9 cellular contexts compared by ENCODE assay signal in the genomic region with DNA sequence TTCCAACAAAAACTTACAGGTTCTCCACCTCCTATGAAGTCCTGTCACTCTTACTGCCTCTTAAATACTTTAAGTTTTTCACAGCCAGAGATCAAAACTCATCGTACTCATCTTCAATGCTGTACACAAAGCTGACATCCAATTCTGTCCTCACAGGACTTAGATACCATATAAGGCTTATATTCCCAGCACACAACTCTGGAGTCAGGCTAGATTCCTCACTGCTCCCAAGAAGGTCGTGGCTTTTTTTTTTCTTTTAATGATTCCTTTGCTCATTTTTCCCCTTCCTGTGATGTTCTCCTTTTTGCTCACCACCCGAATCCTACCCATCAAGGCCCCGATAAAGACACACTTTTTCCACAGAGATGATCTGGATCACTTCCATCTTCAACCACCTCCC. TPM values are rescaled to one million over a fixed set of nuclear protein-coding genes. Genes with fewer than 3 reads are reported as not detected.
A peak's percentile ranks its signal among the peaks of the same experiment; 100 is the strongest.
DNase-seq lines count a peak whose midpoint lies in the region; ATAC-seq, FAIRE-seq and TF ChIP-seq lines count a peak whose summit lies in the region.
"Had no signal": no experiment of that assay in that cellular context is flagged by ENCODE, and none has a peak within 500 bp of the region (broad histone marks: within the 10 kb centered on the region; RNA-seq: fewer than 3 reads in every experiment).

No MANE protein-coding gene starts in this region.

- no peaks in the 10 kb centered on the region for H3K9me3 ChIP-seq in CD8-positive, alpha-beta memory T cell (ENCODE audit: low read length)
- H3K9me3 ChIP-seq in PC-3 (ENCODE audit: low read length) (no peaks in the 10 kb centered on the region), endothelial cell of umbilical vein (replicated peaks; ENCODE audit: control insufficient read depth, insufficient read depth, low read length) (no peaks in the 10 kb centered on the region), ovary (no peaks in the 10 kb centered on the region)

- ATAC-seq in PC-3 = no peak
- ATAC-seq in HG03095 (IDR thresholded peaks at IDR 0.05; ENCODE audit: unreplicated experiment) = no peak

- FAIRE-seq in endothelial cell of umbilical vein (lab: Jason Lieb, UNC) = no peak
- FAIRE-seq: TTC549 had no signal

- no peaks in the 10 kb centered on the region for H3F3A ChIP-seq in PC-3 (ENCODE audit: low read length, unreplicated experiment)

- no peaks in the 10 kb centered on the region for H3K27me3 Mint-ChIP-seq in CD8-positive, alpha-beta memory T cell

- no peak for DNase-seq in CD8-positive, alpha-beta memory T cell
- DNase-seq in PC-3 = no peak
- no peak for DNase-seq in endothelial cell of umbilical vein (ENCODE audit: low read depth, low spot score)
- DNase-seq in ovary = no peak
- no peak for DNase-seq in ecto neural progenitor cell (ENCODE audit: low spot score)
- no peak for DNase-seq in NCI-H146 treated with DMSO at 0.1 percent for 48 hours (lab: John Stamatoyannopoulos, UW; ENCODE audit: unreplicated experiment)
- no peak for DNase-seq in foreskin melanocyte

- H3K9me1 ChIP-seq in endothelial cell of umbilical vein (replicated peaks; ENCODE audit: control insufficient read depth, extremely low read depth, insufficient read depth, low read length) = no peaks in the 10 kb centered on the region

- H3K27ac ChIP-seq in CD8-positive, alpha-beta memory T cell (ENCODE audit: low read depth, low read length) = peak overlapping the region; percentile 93
- H3K27ac ChIP-seq in PC-3 (ENCODE audit: low read length) = no peak overlapping the region
- no peak overlapping the region for H3K27ac ChIP-seq in endothelial cell of umbilical vein (ENCODE audit: insufficient read depth, low read depth, low read length)
- H3K27ac ChIP-seq in ovary = peak overlapping the region; percentile 18 to 77

- intact Hi-C loops in PC-3 (cut with micrococcal nuclease) = no loop called here
- intact Hi-C loops in endothelial cell of umbilical vein (cut with micrococcal nuclease) = no loop called here
- intact Hi-C loops in ovary (cut with DNase I) = loop anchor here in 1 of 4 donors (10.0 kb wide), 1 partner anchor 79 kb away; a partner anchor contains a TSS

- dilution Hi-C loops in endothelial cell of umbilical vein (cut with MboI; ENCODE audit: extremely low pct_ligation_motif_present, low sequenced_read_pairs) = no loop called here

- peak overlapping the region; percentile 79; the same call in 1 of the 2 replicates for H2AFZ ChIP-seq in PC-3 (ENCODE audit: low read length)
- H2AFZ ChIP-seq in endothelial cell of umbilical vein (ENCODE audit: low read depth, low read length) = no peak overlapping the region

- no peaks in the 10 kb centered on the region for H4K20me1 ChIP-seq in PC-3 (ENCODE audit: low read length)
- H4K20me1 ChIP-seq in endothelial cell of umbilical vein (replicated peaks; ENCODE audit: control insufficient read depth, extremely low read depth, insufficient read depth, low read length) = no peaks in the 10 kb centered on the region

- peak overlapping the region; percentile 98 to 99 (median 99) for H3K27ac Mint-ChIP-seq in CD8-positive, alpha-beta memory T cell

- peak overlapping the region; percentile 82 for H3K4me2 ChIP-seq in PC-3 (ENCODE audit: low read length)
- peak overlapping the region; percentile 80 for H3K4me2 ChIP-seq in endothelial cell of umbilical vein (ENCODE audit: insufficient read depth, low read length)

- H3K27me3 ChIP-seq in CD8-positive, alpha-beta memory T cell (ENCODE audit: insufficient read depth, low read length, poor library complexity, severe bottlenecking) = no peaks in the 10 kb centered on the region
- H3K27me3 ChIP-seq in PC-3 (ENCODE audit: low read length) (no peaks in the 10 kb centered on the region), endothelial cell of umbilical vein (ENCODE audit: control insufficient read depth in 2 of 2, insufficient read depth in 2 of 2, low read length in 2 of 2) (no peaks in the 10 kb centered on the region), ovary (no peaks in the 10 kb centered on the region)

- peak overlapping the region; percentile 94 to 99 (median 98) for H3K4me3 Mint-ChIP-seq in CD8-positive, alpha-beta memory T cell

- peak overlapping the region; percentile 86 for H3K4me3 ChIP-seq in CD8-positive, alpha-beta memory T cell (ENCODE audit: low read length)
- H3K4me3 ChIP-seq in PC-3 (ENCODE audit: low read length) (peak overlapping the region; percentile 100), endothelial cell of umbilical vein (replicated peaks in 1 of 3; ENCODE audit: insufficient read depth in 1 of 3, low read depth in 1 of 3, low read length in 3 of 3) (peak overlapping the region; percentile 73 to 88 (median 83)), ovary (peak overlapping the region; percentile 88)

- TF ChIP-seq POLR2A in endothelial cell of umbilical vein (IDR thresholded peaks at IDR 0.05; ENCODE audit: low read depth, low read length) (no peak), ovary (IDR thresholded peaks at IDR 0.05) (no peak)

- H3K4me1 ChIP-seq in CD8-positive, alpha-beta memory T cell (ENCODE audit: insufficient read depth, low read length) = peaks cover 34% of the 10 kb centered on the region
- H3K4me1 ChIP-seq in PC-3 (ENCODE audit: insufficient read depth, low read length) (peaks cover 11% of the 10 kb centered on the region), endothelial cell of umbilical vein (ENCODE audit: control insufficient read depth, extremely low read depth, insufficient read depth, low read length) (peaks cover 5% of the 10 kb centered on the region), ovary (ENCODE audit: insufficient read depth) (peaks cover 1% of the 10 kb centered on the region)

- no peak for TF ChIP-seq CTCF in PC-3 (conservative IDR thresholded peaks at IDR 0.05; ENCODE audit: low read depth, low read length)
- TF ChIP-seq CTCF in endothelial cell of umbilical vein (IDR thresholded peaks at IDR 0.05; ENCODE audit: extremely low read depth in 1 of 2, insufficient read depth in 1 of 2, low read depth in 1 of 2, low read length in 2 of 2) = no peak
- no peak for TF ChIP-seq CTCF in ovary (IDR thresholded peaks at IDR 0.05)

- no peak for TF ChIP-seq EP300 in ovary (IDR thresholded peaks at IDR 0.05)

- peaks cover 16 to 57% (median 21%) of the 10 kb centered on the region in 3 donors for H3K36me3 Mint-ChIP-seq in CD8-positive, alpha-beta memory T cell

- CTCF ChIA-PET in CD8-positive, alpha-beta memory T cell (lab: Charles Lee) = interaction anchor here (1.1 to 2.8 kb wide), 3 partner anchors 8 to 15 kb away, joined by 3 to 13 read pairs (median 5); no protein-coding TSS in a partner anchor
- CTCF ChIA-PET in PC-3 (lab: Charles Lee) = no interaction called here
- CTCF ChIA-PET in endothelial cell of umbilical vein (lab: Charles Lee) = interaction anchor here (0.8 to 1.8 kb wide), 3 partner anchors 17 to 226 kb away, joined by 3 to 8 read pairs (median 3); no protein-coding TSS in a partner anchor

- POLR2A ChIA-PET in CD8-positive, alpha-beta memory T cell (lab: Charles Lee) = interaction anchor here (2.3 to 2.5 kb wide), 2 partner anchors 8 to 14 kb away, joined by 15 to 23 read pairs; no protein-coding TSS in a partner anchor
- POLR2A ChIA-PET in PC-3 (lab: Charles Lee; ENCODE audit: unreplicated experiment) (no interaction called here), endothelial cell of umbilical vein (lab: Charles Lee) (no interaction called here)

- peaks cover 67 to 81% (median 70%) of the 10 kb centered on the region in 3 donors for H3K4me1 Mint-ChIP-seq in CD8-positive, alpha-beta memory T cell

- H3K9me3 Mint-ChIP-seq in CD8-positive, alpha-beta memory T cell = peaks cover 0 to 4% (median 0%) of the 10 kb centered on the region in 5 donors

- H3K79me2 ChIP-seq in PC-3 (ENCODE audit: low read length) (peaks cover 72% of the 10 kb centered on the region), endothelial cell of umbilical vein (ENCODE audit: control insufficient read depth, insufficient read depth, low read length) (peaks cover 29% of the 10 kb centered on the region)

- 32 to 39% (median 33%) methylated on average over 4 of the region's 4 CpGs for WGBS in ovary, 3 donors

- BruUV-seq in PC-3 (replicated peaks; lab: Mats Ljungman, UMichigan) = no TSS peak
- no TSS peak for BruUV-seq in endothelial cell of umbilical vein (replicated peaks; lab: Mats Ljungman, UMichigan)

- no peaks in the 10 kb centered on the region for H3K9me2 ChIP-seq in PC-3 (replicated peaks; ENCODE audit: low read length)

- no peaks in the 10 kb centered on the region for H3K36me3 ChIP-seq in CD8-positive, alpha-beta memory T cell (ENCODE audit: insufficient read depth, low read length)
- H3K36me3 ChIP-seq in PC-3 (ENCODE audit: low read depth, low read length) (peaks cover 14% of the 10 kb centered on the region), endothelial cell of umbilical vein (ENCODE audit: control insufficient read depth in 2 of 2, extremely low read depth in 1 of 2, insufficient read depth in 2 of 2, low read length in 2 of 2) (no peaks in the 10 kb centered on the region), ovary (no peaks in the 10 kb centered on the region)

- H3K9ac ChIP-seq in PC-3 (ENCODE audit: low read length) (peak overlapping the region; percentile 98), endothelial cell of umbilical vein (replicated peaks; ENCODE audit: extremely low read depth, insufficient read depth, low read length) (peak overlapping the region; percentile 86)

RNA-seq across cellular contexts. Expression of a gene that starts 0.9 kb away (rescaled TPM):
- total RNA-seq in CD8-positive, alpha-beta memory T cell = 10 to 100 TPM; 18.7 to 19.0 TPM
- polyA plus RNA-seq in CD8-positive, alpha-beta memory T cell = 50.6 TPM
- total RNA-seq in PC-3 (2014; rRNA removed) = 7.9 and 8.6 TPM in 2 replicates
- 13.0 and 14.1 TPM in 2 replicates for total RNA-seq in endothelial cell of umbilical vein
- 5.8 and 6.6 TPM in 2 replicates for polyA plus RNA-seq in endothelial cell of umbilical vein
- 4.6 and 5.4 TPM in 2 replicates for polyA plus RNA-seq in endothelial cell of umbilical vein (2011; cell fraction: cytosol; rRNA removed)
- polyA plus RNA-seq in endothelial cell of umbilical vein (2011; cell fraction: nucleus; rRNA removed) = 8.5 and 11.6 TPM in 2 replicates
- 10.0 and 10.1 TPM in 2 replicates for polyA plus RNA-seq in endothelial cell of umbilical vein (2012)
- 7.2 and 12.2 TPM in 2 replicates for polyA minus RNA-seq in endothelial cell of umbilical vein
- 11.9 TPM for polyA minus RNA-seq in endothelial cell of umbilical vein (2011; cell fraction: cytosol; rRNA and poly(A)+ RNA removed)
- 8.2 and 12.5 TPM in 2 replicates for polyA minus RNA-seq in endothelial cell of umbilical vein (2011; cell fraction: nucleus; rRNA and poly(A)+ RNA removed)
- 10 to 100 TPM; 18.6 to 26.5 (median 21.1) TPM for total RNA-seq in ovary
- polyA plus RNA-seq in ovary = 10 to 100 TPM; 10.7 to 11.2 TPM

RNA-seq across cellular contexts. Expression of a gene that starts 1.0 kb away (rescaled TPM):
- total RNA-seq in CD8-positive, alpha-beta memory T cell = 10 to 100 TPM; 29.1 to 30.4 TPM
- 46.3 TPM for polyA plus RNA-seq in CD8-positive, alpha-beta memory T cell
- 14.4 and 16.7 TPM in 2 replicates for total RNA-seq in PC-3 (2014; rRNA removed)
- total RNA-seq in endothelial cell of umbilical vein = 12.0 and 14.4 TPM in 2 replicates
- polyA plus RNA-seq in endothelial cell of umbilical vein = 3.2 and 4.7 TPM in 2 replicates
- polyA plus RNA-seq in endothelial cell of umbilical vein (2011; cell fraction: cytosol; rRNA removed) = 4.2 and 4.4 TPM in 2 replicates
- polyA plus RNA-seq in endothelial cell of umbilical vein (2011; cell fraction: nucleus; rRNA removed) = 34.1 and 36.4 TPM in 2 replicates
- 9.7 and 9.8 TPM in 2 replicates for polyA plus RNA-seq in endothelial cell of umbilical vein (2012)
- polyA minus RNA-seq in endothelial cell of umbilical vein = 5.0 and 5.9 TPM in 2 replicates
- 12.8 TPM for polyA minus RNA-seq in endothelial cell of umbilical vein (2011; cell fraction: cytosol; rRNA and poly(A)+ RNA removed)
- polyA minus RNA-seq in endothelial cell of umbilical vein (2011; cell fraction: nucleus; rRNA and poly(A)+ RNA removed) = 14.5 and 15.2 TPM in 2 replicates
- total RNA-seq in ovary = 10 to 100 TPM; 27.0 to 35.7 (median 33.7) TPM
- polyA plus RNA-seq in ovary = 10 to 100 TPM; 21.8 to 22.2 TPM

RNA-seq across cellular contexts. Expression of a gene that starts 44.6 kb away (rescaled TPM):
- total RNA-seq in CD8-positive, alpha-beta memory T cell = 10 to 100 TPM; 27.1 to 32.8 TPM
- 48.1 TPM for polyA plus RNA-seq in CD8-positive, alpha-beta memory T cell
- total RNA-seq in PC-3 (2014; rRNA removed) (21.0 and 29.5 TPM in 2 replicates), endothelial cell of umbilical vein (17.2 and 19.2 TPM in 2 replicates), ovary (10 to 100 TPM; 22.3 to 37.2 (median 26.2) TPM)
- polyA plus RNA-seq in endothelial cell of umbilical vein (8.7 and 11.5 TPM in 2 replicates), ovary (10 to 100 TPM; 29.2 to 46.3 TPM)
- polyA plus RNA-seq in endothelial cell of umbilical vein (2011; cell fraction: cytosol; rRNA removed) = 10.0 and 10.3 TPM in 2 replicates
- polyA plus RNA-seq in endothelial cell of umbilical vein (2011; cell fraction: nucleus; rRNA removed) = 4.9 and 9.2 TPM in 2 replicates
- 17.4 and 20.5 TPM in 2 replicates for polyA plus RNA-seq in endothelial cell of umbilical vein (2012)
- polyA minus RNA-seq in endothelial cell of umbilical vein = 6.9 and 8.3 TPM in 2 replicates
- polyA minus RNA-seq in endothelial cell of umbilical vein (2011; cell fraction: cytosol; rRNA and poly(A)+ RNA removed) = 18.2 TPM
- 4.2 and 5.9 TPM in 2 replicates for polyA minus RNA-seq in endothelial cell of umbilical vein (2011; cell fraction: nucleus; rRNA and poly(A)+ RNA removed)

Comparison
In these comparisons a context has a peak if more than half of its experiments do, and no peak if none do; other contexts are left out.
1. H3K27ac ChIP-seq: peak in CD8-positive, alpha-beta memory T cell (single experiment) and ovary (2 of 2); none in PC-3 (single experiment) and endothelial cell of umbilical vein (single experiment).
2. Peak in every context shown above with its lines, with median percentiles within 50 percentile points of each other: H3K4me3 ChIP-seq.